8 cellular contexts compared by ENCODE assay signal in genomic region chr17:17683710-17684365, GRCh38. TPM values are rescaled to one million over a fixed set of nuclear protein-coding genes. Genes with fewer than 3 reads are reported as not detected.
A peak's percentile ranks its signal among the peaks of the same experiment; 100 is the strongest.
DNase-seq lines count a peak whose midpoint lies in the region; ATAC-seq, FAIRE-seq and TF ChIP-seq lines count a peak whose summit lies in the region.

No MANE protein-coding gene starts in this region.

- H3K18ac ChIP-seq in mesendoderm (ENCODE audit: low read length) = no peak overlapping the region

- no peak overlapping the region for H2BK5ac ChIP-seq in mesendoderm (ENCODE audit: low read length)

- in situ Hi-C loops in GM12878 (cut with MboI) = no loop called here

- H2BK15ac ChIP-seq in mesendoderm (replicated peaks; ENCODE audit: low read depth) = no peak overlapping the region

- RAD21 ChIA-PET in GM12878 (lab: Charles Lee; ENCODE audit: unreplicated experiment) = interaction anchor here (0.6 to 3.3 kb wide), 7 partner anchors 9 to 405 kb away, joined by 3 to 75 read pairs (median 5); no protein-coding TSS in a partner anchor

- BruUV-seq in GM12878 (replicated peaks; lab: Mats Ljungman, UMichigan) = no TSS peak

- H3K79me1 ChIP-seq in mesendoderm (ENCODE audit: low read length) = no peaks in the 10 kb centered on the region

- H3K9ac ChIP-seq in GM12878 (ENCODE audit: control insufficient read depth, insufficient read depth, low read length) = peak overlapping the region; percentile 88
- H3K9ac ChIP-seq in mesendoderm (ENCODE audit: low read length) = peak overlapping the region; percentile 82

- H4K8ac ChIP-seq in mesendoderm (ENCODE audit: low read depth, low read length) = no peak overlapping the region

- H3K36me3 ChIP-seq in heart left ventricle = no peaks in the 10 kb centered on the region
- peaks cover 0 to 3% of the 10 kb centered on the region in 2 experiments; a peak in 1 of 4 replicates for H3K36me3 ChIP-seq in GM12878 (ENCODE audit: control insufficient read depth in 2 of 2, insufficient read depth in 2 of 2, low read length in 1 of 2)
- H3K36me3 ChIP-seq in mesendoderm (ENCODE audit: control insufficient read depth, insufficient read depth, low read length) = no peaks in the 10 kb centered on the region
- no peaks in the 10 kb centered on the region for H3K36me3 ChIP-seq in uterus

- peaks cover 15 to 57% (median 36%) of the 10 kb centered on the region in 12 donors for H3K4me1 ChIP-seq in heart left ventricle
- H3K4me1 ChIP-seq in GM12878 (ENCODE audit: control insufficient read depth, insufficient read depth, low read length) = peaks cover 37% of the 10 kb centered on the region
- H3K4me1 ChIP-seq in mesendoderm (ENCODE audit: control insufficient read depth, low read depth, low read length) = peaks cover 13% of the 10 kb centered on the region
- H3K4me1 ChIP-seq in uterus = peaks cover 19 to 22% of the 10 kb centered on the region in 2 donors

- no peak for TF ChIP-seq CTCF in heart left ventricle (IDR thresholded peaks at IDR 0.05)
- no peak for TF ChIP-seq CTCF in GM12878 (IDR thresholded peaks at IDR 0.05 in 2 of 3, conservative IDR thresholded peaks at IDR 0.05 in 1 of 3; ENCODE audit: control insufficient read depth in 2 of 3, extremely low read depth in 1 of 3, insufficient read depth in 1 of 3, low read depth in 3 of 3, low read length in 3 of 3)
- no peak for TF ChIP-seq CTCF in uterus (IDR thresholded peaks at IDR 0.05)

- 83 to 91% (median 87%) methylated on average over 7 of the region's 7 CpGs for WGBS in heart left ventricle, 4 donors
- 95% methylated on average over 7 of the region's 7 CpGs for WGBS in GM12878 (ENCODE audit: insufficient coverage, insufficient replicate concordance, low lambda C conversion rate, missing lambda C conversion rate)
- no CpG with 5 or more reads among the region's 7 CpGs for WGBS in mesendoderm (ENCODE audit: extremely low coverage, insufficient coverage, low lambda C conversion rate)

- no peak overlapping the region for H2BK120ac ChIP-seq in mesendoderm (ENCODE audit: low read depth, low read length)

- FAIRE-seq in GM12878 (lab: Jason Lieb, UNC) = no peak

- peak overlapping the region in 11 of 12 donors; percentile 93 to 97 (median 96) for H3K27ac ChIP-seq in heart left ventricle
- peak overlapping the region; percentile 90 for H3K27ac ChIP-seq in GM12878 (ENCODE audit: control insufficient read depth, insufficient read depth)
- no peak overlapping the region for H3K27ac ChIP-seq in mesendoderm (ENCODE audit: low read depth, low read length)
- H3K27ac ChIP-seq in uterus = peak overlapping the region; percentile 91 to 98

- CTCF ChIA-PET in GM12878 (lab: Yijun Ruan, JAX) = interaction anchor here (0.7 to 3.1 kb wide), 7 partner anchors 12 to 349 kb away, joined by 3 to 17 read pairs (median 4); no protein-coding TSS in a partner anchor

- DNase-seq in heart left ventricle (no peak), cardiac septum (ENCODE audit: low spot score) (no peak), GM12878 (ENCODE audit: low read depth, low spot score) (no peak), mesendoderm (no peak), uterus (no peak), NCI-H2081 treated with DMSO at 0.1 percent for 48 hours (lab: John Stamatoyannopoulos, UW) (no peak), AML-193 (lab: John Stamatoyannopoulos, UW) (no peak)

- peak overlapping the region; percentile 89 for H3K56ac ChIP-seq in mesendoderm (ENCODE audit: low read length)

- H3K4me3 ChIP-seq in heart left ventricle = peak overlapping the region in 7 of 12 donors; percentile 69 to 88 (median 78)
- H3K4me3 ChIP-seq in GM12878 = peak overlapping the region; percentile 99
- H3K4me3 ChIP-seq in mesendoderm (ENCODE audit: low read length) = no peak overlapping the region
- H3K4me3 ChIP-seq in uterus = no peak overlapping the region

- ATAC-seq in heart left ventricle = no peak
- no peak for ATAC-seq in GM12878
- no peak for ATAC-seq in HG02852 (IDR thresholded peaks at IDR 0.05; ENCODE audit: unreplicated experiment)

- no peaks in the 10 kb centered on the region for H4K20me1 ChIP-seq in GM12878 (ENCODE audit: control insufficient read depth, insufficient read depth)

- SMC1A ChIA-PET in GM12878 (lab: Charles Lee; ENCODE audit: uncharacterized antibody, unreplicated experiment) = interaction anchor here (0.8 to 3.4 kb wide), 9 partner anchors 9 to 276 kb away, joined by 3 to 47 read pairs (median 3); partner anchors contain the start of gene SREBF1

- H4K5ac ChIP-seq in mesendoderm (ENCODE audit: low read length) = no peak overlapping the region

- H2AK5ac ChIP-seq in mesendoderm (ENCODE audit: low read length) = peak overlapping the region; percentile 69

- POLR2A ChIA-PET in GM12878 (lab: Charles Lee) = interaction anchor here (0.5 to 3.1 kb wide), 7 partner anchors 9 to 232 kb away, joined by 3 to 56 read pairs (median 6); partner anchors contain the start of gene SREBF1

- H3K79me2 ChIP-seq in GM12878 (ENCODE audit: control insufficient read depth, insufficient read depth, low read length) = peaks cover 66% of the 10 kb centered on the region
- no peaks in the 10 kb centered on the region for H3K79me2 ChIP-seq in mesendoderm (ENCODE audit: control insufficient read depth, insufficient read depth, low read length)

- H3K27me3 ChIP-seq in heart left ventricle (no peaks in the 10 kb centered on the region), GM12878 (replicated peaks in 1 of 2; ENCODE audit: control insufficient read depth in 2 of 2, insufficient read depth in 2 of 2, low read length in 1 of 2) (no peaks in the 10 kb centered on the region), mesendoderm (ENCODE audit: insufficient read depth, low read length, poor library complexity) (peaks cover 10% of the 10 kb centered on the region), uterus (no peaks in the 10 kb centered on the region)

- H2AFZ ChIP-seq in GM12878 (ENCODE audit: control insufficient read depth, low read depth, low read length) = no peak overlapping the region

- H3K23ac ChIP-seq in mesendoderm (ENCODE audit: low read length) = no peak overlapping the region

- peak overlapping the region; percentile 11 for H3K4ac ChIP-seq in mesendoderm (ENCODE audit: low read depth, low read length)

- no peak for TF ChIP-seq EP300 in GM12878 (IDR thresholded peaks at IDR 0.05; ENCODE audit: borderline replicate concordance in 1 of 2, control insufficient read depth in 1 of 2, low read depth in 2 of 2, low read length in 2 of 2)

- no peak for TF ChIP-seq RAD21 in GM12878 (IDR thresholded peaks at IDR 0.05; ENCODE audit: insufficient read depth, low read depth, low read length)

- H3K4me2 ChIP-seq in GM12878 (ENCODE audit: control insufficient read depth, insufficient read depth) (peak overlapping the region; percentile 96), mesendoderm (ENCODE audit: low read length) (no peak overlapping the region)

- TF ChIP-seq POLR2A in heart left ventricle (IDR thresholded peaks at IDR 0.05) = no peak
- TF ChIP-seq POLR2A in GM12878 (IDR thresholded peaks at IDR 0.05; ENCODE audit: low read depth, low read length) = no peak
- no peak for TF ChIP-seq POLR2A in uterus (IDR thresholded peaks at IDR 0.05)

- H3K9me3 ChIP-seq in heart left ventricle = no peaks in the 10 kb centered on the region
- H3K9me3 ChIP-seq in GM12878 (replicated peaks; ENCODE audit: control insufficient read depth, insufficient read depth, low read length) = no peaks in the 10 kb centered on the region
- no peaks in the 10 kb centered on the region for H3K9me3 ChIP-seq in uterus

- intact Hi-C loops in heart left ventricle (cut with DNase I) = loop anchor here (2.0 to 10.0 kb wide), 15 partner anchors 43 to 353 kb away; partner anchors contain the start of genes ATPAF2 (in 2 of the 10) and GID4 (in 2 of the 10)
- intact Hi-C loops in cardiac septum (cut with DNase I) = loop anchor here (2.0 to 10.0 kb wide), 4 partner anchors 101 to 353 kb away; partner anchors contain the start of genes ATPAF2 and GID4
- intact Hi-C loops in GM12878 (cut with micrococcal nuclease; ENCODE audit: unreplicated experiment) = loop anchor here (2.0 to 5.0 kb wide), 3 partner anchors 43 to 349 kb away; no protein-coding TSS in a partner anchor
- intact Hi-C loops in uterus (cut with DNase I; ENCODE audit: low total_unique reads) = no loop called here

TF ChIP-seq in GM12878, 131 proteins besides CTCF, POLR2A, EP300 and RAD21 (continues in another document):
- 0 out of 2 replicates have a peak, but pooled peaks have one; percentile 44 for TF ChIP-seq WRNIP1 (IDR thresholded peaks at IDR 0.05; ENCODE audit: borderline replicate concordance, low read depth, low read length)
- TF ChIP-seq ZNF622 (IDR thresholded peaks at IDR 0.05) = no peak
- TF ChIP-seq CBX5 (IDR thresholded peaks at IDR 0.05; ENCODE audit: low read depth) = no peak
- TF ChIP-seq PBX3 (IDR thresholded peaks at IDR 0.05; ENCODE audit: insufficient replicate concordance, low read depth, low read length) = no peak

RNA-seq across cellular contexts. Expression of gene RAI1, which starts 2.6 kb away (rescaled TPM):
- total RNA-seq in heart left ventricle = 10 to 100 TPM; 15.1 to 37.2 (median 20.8) TPM
- polyA plus RNA-seq in heart left ventricle = 10 to 100 TPM; 17.2 to 23.0 TPM
- 28.8 TPM for total RNA-seq in cardiac septum
- 66.1 and 73.4 TPM in 2 replicates for total RNA-seq in GM12878 (2013; cell fraction: nucleolus; rRNA removed)
- total RNA-seq in GM12878 (2014; rRNA removed) = 7.2 and 7.4 TPM in 2 replicates
- 7.9 and 8.7 TPM in 2 replicates for total RNA-seq in GM12878 (2014; rRNA removed; fragmentation: Illumina TruSeq; extraction: Trizol)
- 35.4 and 37.7 TPM in 2 replicates for total RNA-seq in GM12878 (2021)
- polyA plus RNA-seq in GM12878 (2011; ENCODE audit: low read depth) = 3.1 TPM
- polyA plus RNA-seq in GM12878 (2011; rRNA removed) = 4.0 and 5.4 TPM in 2 replicates
- polyA plus RNA-seq in GM12878 (2011; cell fraction: cytosol; rRNA removed) = 5.7 and 7.6 TPM in 2 replicates
- 20.2 and 25.6 TPM in 2 replicates for polyA plus RNA-seq in GM12878 (2011; cell fraction: nucleus; rRNA removed)
- polyA plus RNA-seq in GM12878 (2012) = 8.0 and 8.1 TPM in 2 replicates
- 2.5 and 5.9 TPM in 2 replicates for polyA plus RNA-seq in GM12878 (2014; fragmentation: Illumina TruSeq; extraction: Trizol)
- polyA plus RNA-seq in GM12878 (2014; fragmentation: Nextera tagmentation; extraction: Ambion mirVana) = under 1 TPM; 0.66 to 0.74 TPM
- 19.2 and 25.5 TPM in 2 replicates for polyA plus RNA-seq in GM12878 (2014; rRNA removed)
- polyA plus RNA-seq in GM12878 (2016; fragmentation: Nextera tagmentation; extraction: Ambion mirVana) = 1 to 10 TPM; 3.1 to 6.0 TPM
- 8.1 and 11.7 TPM in 2 replicates for polyA minus RNA-seq in GM12878 (2011; rRNA and poly(A)+ RNA removed)
- 8.3 and 9.1 TPM in 2 replicates for polyA minus RNA-seq in GM12878 (2011; cell fraction: cytosol; rRNA and poly(A)+ RNA removed)
- 10.0 and 21.0 TPM in 2 replicates for polyA minus RNA-seq in GM12878 (2011; cell fraction: nucleus; rRNA and poly(A)+ RNA removed)
- polyA plus RNA-seq in mesendoderm (2013, experiment 1 of 2) = 0.60 TPM
- 0.69 TPM for polyA plus RNA-seq in mesendoderm (2013, experiment 2 of 2)
- 10 to 100 TPM in 3 of 4 donors, 1 to 10 TPM in 1; 10.0 to 66.1 (median 15.3) TPM for total RNA-seq in uterus

Comparison
In these comparisons a context has a peak if more than half of its experiments do, and no peak if none do; other contexts are left out.
1. H3K4me3 ChIP-seq: peak in heart left ventricle (7 of 12) and GM12878 (single experiment); none in mesendoderm (single experiment) and uterus (0 of 2).